Comparison of ENCODE assay signal across 27 cellular contexts in the genomic region with DNA sequence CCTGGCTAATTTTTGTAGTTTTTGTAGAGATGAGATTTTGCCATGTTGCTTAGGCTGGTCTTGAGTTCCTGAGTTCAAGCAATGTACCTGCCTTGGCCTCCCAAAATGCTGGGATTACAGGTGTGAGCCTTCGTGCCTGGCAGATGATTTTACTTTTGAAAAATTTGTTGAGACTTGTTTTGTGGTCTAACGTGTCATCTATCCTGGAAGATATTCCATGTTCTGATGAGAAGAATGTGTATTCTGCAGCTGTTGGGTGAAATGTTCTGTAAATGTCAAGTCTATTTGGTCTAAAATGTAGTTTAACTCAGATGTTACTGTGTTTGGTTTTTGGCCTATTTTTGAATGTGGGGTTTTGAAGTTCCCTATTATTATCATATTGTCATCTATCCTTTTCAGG.
"Had no signal": no experiment of that assay in that cellular context is flagged by ENCODE, and none has a peak within 500 bp of the region (broad histone marks: within the 10 kb centered on the region; RNA-seq: fewer than 3 reads in every experiment).

No MANE protein-coding gene starts in this region.

- H2AFZ ChIP-seq: parathyroid adenoma had no signal

- H3K27ac ChIP-seq: dorsolateral prefrontal cortex, epithelial cell of prostate, gastroesophageal sphincter, heart right ventricle, lower lobe of right lung, parathyroid adenoma, right lobe of liver, stomach, thyroid gland, vagina had no signal

- DNase-seq: dorsolateral prefrontal cortex; effector CD4-positive, alpha-beta T cell; foreskin fibroblast; heart right ventricle; hippocampal formation; islet precursor cell; left ventricle myocardium superior; lower lobe of right lung; naive B cell; right lobe of liver; stimulated activated CD4-positive, alpha-beta T cell treated with anti-CD3 and anti-CD28 coated beads, Interleukin-12 subunit alpha, Interleukin-12 subunit beta, amount 100 ng/mL, for 4 hours; stimulated activated CD4-positive, alpha-beta T cell treated with anti-CD3 and anti-CD28 coated beads, Interleukin-1b, Interleukin-23, amount 100 ng/mL, for 48 hours; stimulated activated CD4-positive, alpha-beta T cell treated with anti-CD3 and anti-CD28 coated beads, Interleukin-4, amount 100 ng/mL, for 1 hour; stimulated activated naive CD4-positive, alpha-beta T cell treated with Interleukin-2 at 50 U/mL for 16 hours; stomach; thyroid gland; trophoblast cell had no signal

- H3K9ac ChIP-seq: parathyroid adenoma had no signal

- H3K4me2 ChIP-seq: smooth muscle cell had no signal

- H3K36me3 ChIP-seq: gastroesophageal sphincter, heart right ventricle, lower lobe of right lung, right lobe of liver, stomach, thyroid gland, vagina had no signal

- H3K9me3 Mint-ChIP-seq: memory B cell; naive B cell; natural killer cell treated with Interleukin-12 subunit alpha and Interleukin-12 subunit beta and Interleukin-15 and Interleukin-18, amount 100 ng/mL, for 72 hours; neural crest cell had no signal

- H3K27ac Mint-ChIP-seq: memory B cell; naive B cell; natural killer cell treated with Interleukin-12 subunit alpha and Interleukin-12 subunit beta and Interleukin-15 and Interleukin-18, amount 100 ng/mL, for 72 hours; progenitor cell of endocrine pancreas; stimulated activated effector memory CD8-positive, alpha-beta T cell treated with anti-CD3 and anti-CD28 coated beads, Interleukin-12 subunit alpha, Interleukin-12 subunit beta, amount 100 ng/mL, for 72 hours had no signal

- H3K4me3 ChIP-seq: dorsolateral prefrontal cortex, gastroesophageal sphincter, heart right ventricle, lower lobe of right lung, right lobe of liver, smooth muscle cell, stomach, thyroid gland, vagina had no signal

- H3K27me3 Mint-ChIP-seq: memory B cell; naive B cell; natural killer cell treated with Interleukin-12 subunit alpha and Interleukin-12 subunit beta and Interleukin-15 and Interleukin-18, amount 100 ng/mL, for 72 hours; progenitor cell of endocrine pancreas had no signal

- H3K27me3 ChIP-seq: dorsolateral prefrontal cortex, gastroesophageal sphincter, heart right ventricle, right lobe of liver, stomach, thyroid gland, vagina had no signal

- H3K4me3 Mint-ChIP-seq: memory B cell; naive B cell; natural killer cell treated with Interleukin-12 subunit alpha and Interleukin-12 subunit beta and Interleukin-15 and Interleukin-18, amount 100 ng/mL, for 72 hours; neural crest cell; stimulated activated effector memory CD8-positive, alpha-beta T cell treated with anti-CD3 and anti-CD28 coated beads, Interleukin-12 subunit alpha, Interleukin-12 subunit beta, amount 100 ng/mL, for 72 hours had no signal

- H3K4me1 ChIP-seq: gastroesophageal sphincter, heart right ventricle, lower lobe of right lung, parathyroid adenoma, right lobe of liver, stomach, thyroid gland, vagina had no signal

- H3K9me3 ChIP-seq: gastroesophageal sphincter, heart right ventricle, lower lobe of right lung, right lobe of liver, stomach, thyroid gland, vagina had no signal

- H3K36me3 Mint-ChIP-seq: natural killer cell treated with Interleukin-12 subunit alpha and Interleukin-12 subunit beta and Interleukin-15 and Interleukin-18, amount 100 ng/mL, for 72 hours; stimulated activated effector memory CD8-positive, alpha-beta T cell treated with anti-CD3 and anti-CD28 coated beads, Interleukin-12 subunit alpha, Interleukin-12 subunit beta, amount 100 ng/mL, for 72 hours had no signal

- H3K4me1 Mint-ChIP-seq: memory B cell; naive B cell; neural crest cell; stimulated activated effector memory CD8-positive, alpha-beta T cell treated with anti-CD3 and anti-CD28 coated beads, Interleukin-12 subunit alpha, Interleukin-12 subunit beta, amount 100 ng/mL, for 72 hours had no signal
